In genomic region chr6:45801471-45802289, GRCh38 we compare ENCODE assay signal across 13 cellular contexts.
DNase-seq lines count a peak whose midpoint lies in the region; ATAC-seq, FAIRE-seq and TF ChIP-seq lines count a peak whose summit lies in the region.
"Had no signal": no experiment of that assay in that cellular context is flagged by ENCODE, and none has a peak within 500 bp of the region (broad histone marks: within the 10 kb centered on the region; RNA-seq: fewer than 3 reads in every experiment).

No MANE protein-coding gene starts in this region.

- H3K4me1 Mint-ChIP-seq in activated T-cell treated with anti-CD3 and anti-CD28 coated beads, Interleukin-2, amount 50 U/mL, for 24 hours (ENCODE audit: low read depth), result no peaks in the 10 kb centered on the region

- ATAC-seq in GM18511 (IDR thresholded peaks at IDR 0.05; ENCODE audit: unreplicated experiment), result peak; percentile 56

- no peaks in the 10 kb centered on the region for H3K9me3 Mint-ChIP-seq in activated T-cell treated with anti-CD3 and anti-CD28 coated beads, Interleukin-2, amount 50 U/mL, for 24 hours
- H3K9me3 Mint-ChIP-seq: HFFc6 had no signal

- DNase-seq in HCEC 1CT (peak; percentile 52), SIG-M5 treated with dmso at 0.1 percent for 504 hours (lab: John Stamatoyannopoulos, UW; ENCODE audit: unreplicated experiment) (no peak), GM12891 (ENCODE audit: insufficient read length, low spot score) (no peak), posterior vena cava (ENCODE audit: low spot score) (no peak)
- DNase-seq in activated T-cell treated with anti-CD3 and anti-CD28 coated beads, Interleukin-2, amount 50 U/mL, for 24 hours, result peak; percentile 45
- DNase-seq in stimulated activated CD4-positive, alpha-beta T cell treated with anti-CD3 and anti-CD28 coated beads, Interleukin-4, amount 100 ng/mL, for 48 hours (ENCODE audit: low read depth in 2 of 2), result peak; percentile 40 to 64
- DNase-seq: DMS153, HFFc6, midbrain, NCI-H1048, retina, stomach had no signal

- intact Hi-C loops in posterior vena cava (cut with DNase I), result no loop called here

- H3K36me3 Mint-ChIP-seq in activated T-cell treated with anti-CD3 and anti-CD28 coated beads, Interleukin-2, amount 50 U/mL, for 24 hours (ENCODE audit: low read depth), result no peaks in the 10 kb centered on the region

- no peak for FAIRE-seq in GM12891 (lab: Jason Lieb, UNC)

- no peak overlapping the region for H3K4me3 Mint-ChIP-seq in activated T-cell treated with anti-CD3 and anti-CD28 coated beads, Interleukin-2, amount 50 U/mL, for 24 hours
- H3K4me3 Mint-ChIP-seq: HFFc6 had no signal

- no peak for TF ChIP-seq POLR2A in GM12891 (IDR thresholded peaks at IDR 0.05; ENCODE audit: low read depth, low read length)

- peaks cover 3% of the 10 kb centered on the region for H3K27me3 Mint-ChIP-seq in activated T-cell treated with anti-CD3 and anti-CD28 coated beads, Interleukin-2, amount 50 U/mL, for 24 hours

- H3K27ac Mint-ChIP-seq in activated T-cell treated with anti-CD3 and anti-CD28 coated beads, Interleukin-2, amount 50 U/mL, for 24 hours, result peak overlapping the region; percentile 83
- H3K27ac Mint-ChIP-seq: HFFc6 had no signal

TF ChIP-seq in GM12891, 5 proteins besides CTCF, POLR2A, EP300 and RAD21:
- TF ChIP-seq POU2F2 (IDR thresholded peaks at IDR 0.05; ENCODE audit: low read depth, low read length), result no peak
- TF ChIP-seq PAX5 (IDR thresholded peaks at IDR 0.05; ENCODE audit: insufficient read depth, low read length, severe bottlenecking), result no peak
- TF ChIP-seq POLR2AphosphoS5 (IDR thresholded peaks at IDR 0.05; ENCODE audit: low read depth, low read length), result no peak
- no peak for TF ChIP-seq SPI1 (IDR thresholded peaks at IDR 0.05; ENCODE audit: low read depth, low read length)
- TF ChIP-seq TAF1 (IDR thresholded peaks at IDR 0.05; ENCODE audit: low read depth, low read length), result no peak

Comparison
In these comparisons a context has a peak if more than half of its experiments do, and no peak if none do; other contexts are left out.
1. DNase-seq: peak in HCEC 1CT (single experiment), activated T-cell treated with anti-CD3 and anti-CD28 coated beads, Interleukin-2, amount 50 U/mL, for 24 hours (single experiment) and stimulated activated CD4-positive, alpha-beta T cell treated with anti-CD3 and anti-CD28 coated beads, Interleukin-4, amount 100 ng/mL, for 48 hours (2 of 2); none in SIG-M5 treated with dmso at 0.1 percent for 504 hours (single experiment), GM12891 (single experiment) and posterior vena cava (single experiment).